1 cellular context compared by ENCODE assay signal in genomic region chr11:95149659-95150294, GRCh38.
TF ChIP-seq lines count a peak whose summit lies in the region.

No MANE protein-coding gene starts in this region.

TF ChIP-seq in GM23338, 12 proteins besides CTCF, POLR2A, EP300 and RAD21 (continued from another document):
- TF ChIP-seq, protein P1, sequence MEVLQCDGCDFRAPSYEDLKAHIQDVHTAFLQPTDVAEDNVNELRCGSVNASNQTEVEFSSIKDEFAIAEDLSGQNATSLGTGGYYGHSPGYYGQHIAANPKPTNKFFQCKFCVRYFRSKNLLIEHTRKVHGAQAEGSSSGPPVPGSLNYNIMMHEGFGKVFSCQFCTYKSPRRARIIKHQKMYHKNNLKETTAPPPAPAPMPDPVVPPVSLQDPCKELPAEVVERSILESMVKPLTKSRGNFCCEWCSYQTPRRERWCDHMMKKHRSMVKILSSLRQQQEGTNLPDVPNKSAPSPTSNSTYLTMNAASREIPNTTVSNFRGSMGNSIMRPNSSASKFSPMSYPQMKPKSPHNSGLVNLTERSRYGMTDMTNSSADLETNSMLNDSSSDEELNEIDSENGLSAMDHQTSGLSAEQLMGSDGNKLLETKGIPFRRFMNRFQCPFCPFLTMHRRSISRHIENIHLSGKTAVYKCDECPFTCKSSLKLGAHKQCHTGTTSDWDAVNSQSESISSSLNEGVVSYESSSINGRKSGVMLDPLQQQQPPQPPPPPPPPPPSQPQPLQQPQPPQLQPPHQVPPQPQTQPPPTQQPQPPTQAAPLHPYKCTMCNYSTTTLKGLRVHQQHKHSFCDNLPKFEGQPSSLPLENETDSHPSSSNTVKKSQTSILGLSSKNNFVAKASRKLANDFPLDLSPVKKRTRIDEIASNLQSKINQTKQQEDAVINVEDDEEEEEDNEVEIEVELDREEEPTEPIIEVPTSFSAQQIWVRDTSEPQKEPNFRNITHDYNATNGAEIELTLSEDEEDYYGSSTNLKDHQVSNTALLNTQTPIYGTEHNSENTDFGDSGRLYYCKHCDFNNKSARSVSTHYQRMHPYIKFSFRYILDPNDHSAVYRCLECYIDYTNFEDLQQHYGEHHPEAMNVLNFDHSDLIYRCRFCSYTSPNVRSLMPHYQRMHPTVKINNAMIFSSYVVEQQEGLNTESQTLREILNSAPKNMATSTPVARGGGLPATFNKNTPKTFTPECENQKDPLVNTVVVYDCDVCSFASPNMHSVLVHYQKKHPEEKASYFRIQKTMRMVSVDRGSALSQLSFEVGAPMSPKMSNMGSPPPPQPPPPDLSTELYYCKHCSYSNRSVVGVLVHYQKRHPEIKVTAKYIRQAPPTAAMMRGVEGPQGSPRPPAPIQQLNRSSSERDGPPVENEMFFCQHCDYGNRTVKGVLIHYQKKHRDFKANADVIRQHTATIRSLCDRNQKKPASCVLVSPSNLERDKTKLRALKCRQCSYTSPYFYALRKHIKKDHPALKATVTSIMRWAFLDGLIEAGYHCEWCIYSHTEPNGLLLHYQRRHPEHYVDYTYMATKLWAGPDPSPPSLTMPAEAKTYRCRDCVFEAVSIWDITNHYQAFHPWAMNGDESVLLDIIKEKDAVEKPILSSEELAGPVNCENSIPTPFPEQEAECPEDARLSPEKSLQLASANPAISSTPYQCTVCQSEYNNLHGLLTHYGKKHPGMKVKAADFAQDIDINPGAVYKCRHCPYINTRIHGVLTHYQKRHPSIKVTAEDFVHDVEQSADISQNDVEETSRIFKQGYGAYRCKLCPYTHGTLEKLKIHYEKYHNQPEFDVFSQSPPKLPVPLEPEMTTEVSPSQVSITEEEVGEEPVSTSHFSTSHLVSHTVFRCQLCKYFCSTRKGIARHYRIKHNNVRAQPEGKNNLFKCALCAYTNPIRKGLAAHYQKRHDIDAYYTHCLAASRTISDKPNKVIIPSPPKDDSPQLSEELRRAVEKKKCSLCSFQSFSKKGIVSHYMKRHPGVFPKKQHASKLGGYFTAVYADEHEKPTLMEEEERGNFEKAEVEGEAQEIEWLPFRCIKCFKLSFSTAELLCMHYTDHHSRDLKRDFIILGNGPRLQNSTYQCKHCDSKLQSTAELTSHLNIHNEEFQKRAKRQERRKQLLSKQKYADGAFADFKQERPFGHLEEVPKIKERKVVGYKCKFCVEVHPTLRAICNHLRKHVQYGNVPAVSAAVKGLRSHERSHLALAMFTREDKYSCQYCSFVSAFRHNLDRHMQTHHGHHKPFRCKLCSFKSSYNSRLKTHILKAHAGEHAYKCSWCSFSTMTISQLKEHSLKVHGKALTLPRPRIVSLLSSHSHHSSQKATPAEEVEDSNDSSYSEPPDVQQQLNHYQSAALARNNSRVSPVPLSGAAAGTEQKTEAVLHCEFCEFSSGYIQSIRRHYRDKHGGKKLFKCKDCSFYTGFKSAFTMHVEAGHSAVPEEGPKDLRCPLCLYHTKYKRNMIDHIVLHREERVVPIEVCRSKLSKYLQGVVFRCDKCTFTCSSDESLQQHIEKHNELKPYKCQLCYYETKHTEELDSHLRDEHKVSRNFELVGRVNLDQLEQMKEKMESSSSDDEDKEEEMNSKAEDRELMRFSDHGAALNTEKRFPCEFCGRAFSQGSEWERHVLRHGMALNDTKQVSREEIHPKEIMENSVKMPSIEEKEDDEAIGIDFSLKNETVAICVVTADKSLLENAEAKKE (CRISPR knock-in tag; IDR thresholded peaks at IDR 0.05) = no peak
- TF ChIP-seq STAT1 (IDR thresholded peaks at IDR 0.05; ENCODE audit: unreplicated experiment) (no peak), CREB1 (CRISPR knock-in tag; IDR thresholded peaks at IDR 0.05; ENCODE audit: low read depth) (no peak), EZH2 (IDR thresholded peaks at IDR 0.05; ENCODE audit: low read depth, unreplicated experiment) (no peak), JUNB (IDR thresholded peaks at IDR 0.05; ENCODE audit: unreplicated experiment) (no peak)
